In the genomic region with DNA sequence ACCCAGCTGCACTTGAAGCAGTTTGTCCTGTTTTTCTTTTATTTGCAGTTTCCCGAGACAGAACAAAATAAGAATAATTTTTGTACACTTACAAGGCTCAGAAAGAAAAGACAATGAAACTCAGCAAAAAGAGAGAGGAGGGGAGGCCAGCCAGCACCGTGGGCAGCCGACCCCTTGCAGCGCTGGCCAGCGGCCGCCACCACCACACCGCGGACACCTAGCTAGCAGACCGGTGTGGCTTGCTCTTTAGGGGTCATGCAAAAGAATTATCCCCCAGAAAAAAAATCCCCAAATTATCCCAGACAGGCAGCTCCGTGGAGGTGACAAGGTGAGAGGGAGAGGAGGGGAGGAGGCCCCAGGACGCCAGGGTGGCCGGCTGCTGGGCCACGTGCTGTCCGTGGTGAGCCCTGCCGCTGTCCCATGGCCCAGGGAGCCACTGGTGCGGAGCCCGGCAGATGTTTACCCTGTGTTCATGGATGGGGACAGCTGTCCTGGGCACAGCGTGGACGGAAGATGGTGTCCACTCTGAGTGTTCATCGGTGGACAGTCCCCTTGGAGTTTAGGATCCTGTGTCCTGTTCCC, we compare ENCODE assay signal across 16 cellular contexts. TPM values are rescaled to one million over a fixed set of nuclear protein-coding genes. Genes with fewer than 3 reads are reported as not detected.
"Had no signal": no experiment of that assay in that cellular context is flagged by ENCODE, and none has a peak within 500 bp of the region (broad histone marks: within the 10 kb centered on the region; RNA-seq: fewer than 3 reads in every experiment).

No MANE protein-coding gene starts in this region.

- H3K27ac Mint-ChIP-seq: activated CD8-positive, alpha-beta T cell treated with anti-CD3 and anti-CD28 coated beads for 36 hours; activated naive CD8-positive, alpha-beta T cell; stimulated activated effector memory CD8-positive, alpha-beta T cell treated with anti-CD3 and anti-CD28 coated beads, Interleukin-12 subunit alpha, Interleukin-12 subunit beta, amount 100 ng/mL, for 72 hours had no signal

- H3K27me3 ChIP-seq: body of pancreas, heart left ventricle had no signal

- DNase-seq: activated CD4-positive, alpha-beta T cell treated with anti-CD3 and anti-CD28 coated beads for 48 hours; activated CD8-positive, alpha-beta T cell treated with anti-CD3 and anti-CD28 coated beads for 36 hours; activated gamma-delta T cell treated with Interleukin-2 at 50 U/mL for 16 hours; activated T-cell treated with anti-CD3 and anti-CD28 coated beads, Interleukin-2, amount 50 U/mL, for 48 hours; amniotic stem cell; foreskin melanocyte; midbrain had no signal

- H3K4me1 ChIP-seq: body of pancreas had no signal

- H3K4me3 ChIP-seq: body of pancreas, heart left ventricle had no signal

- H3K9me3 ChIP-seq: body of pancreas, heart left ventricle had no signal

- ATAC-seq: activated CD8-positive, alpha-beta T cell treated with anti-CD3 and anti-CD28 coated beads for 36 hours; body of pancreas; left colon; naive thymus-derived CD4-positive, alpha-beta T cell had no signal

- H3K27ac ChIP-seq: body of pancreas, epithelial cell of prostate, heart left ventricle had no signal

- H3K27me3 Mint-ChIP-seq: activated CD8-positive, alpha-beta T cell treated with anti-CD3 and anti-CD28 coated beads for 36 hours; activated naive CD8-positive, alpha-beta T cell; naive thymus-derived CD4-positive, alpha-beta T cell had no signal

- H3K9me3 Mint-ChIP-seq: activated CD8-positive, alpha-beta T cell treated with anti-CD3 and anti-CD28 coated beads for 36 hours; naive thymus-derived CD4-positive, alpha-beta T cell; stimulated activated effector memory CD8-positive, alpha-beta T cell treated with anti-CD3 and anti-CD28 coated beads, Interleukin-12 subunit alpha, Interleukin-12 subunit beta, amount 100 ng/mL, for 72 hours had no signal

- H3K36me3 Mint-ChIP-seq: activated naive CD8-positive, alpha-beta T cell had no signal

- H3K4me3 Mint-ChIP-seq: activated CD8-positive, alpha-beta T cell treated with anti-CD3 and anti-CD28 coated beads for 36 hours; activated naive CD8-positive, alpha-beta T cell; naive thymus-derived CD4-positive, alpha-beta T cell; stimulated activated effector memory CD8-positive, alpha-beta T cell treated with anti-CD3 and anti-CD28 coated beads, Interleukin-12 subunit alpha, Interleukin-12 subunit beta, amount 100 ng/mL, for 72 hours had no signal

RNA-seq across cellular contexts. Expression of gene GCK, which starts 28.0 kb away (rescaled TPM):
- total RNA-seq: osteoblast; T-helper 1 cell treated with Interleukin-12 subunit alpha and Interleukin-12 subunit beta and Interleukin-4 antibody, amounts not matched to agents 30 ng/mL and 1 ng/mL, for 36 hours had no signal
